9 cellular contexts compared by ENCODE assay signal in genomic region chr1:100523038-100523649, GRCh38. TPM values are rescaled to one million over a fixed set of nuclear protein-coding genes. Genes with fewer than 3 reads are reported as not detected.
A peak's percentile ranks its signal among the peaks of the same experiment; 100 is the strongest.
DNase-seq lines count a peak whose midpoint lies in the region; ATAC-seq and TF ChIP-seq lines count a peak whose summit lies in the region.
"Had no signal": no experiment of that assay in that cellular context is flagged by ENCODE, and none has a peak within 500 bp of the region (broad histone marks: within the 10 kb centered on the region; RNA-seq: fewer than 3 reads in every experiment).

No MANE protein-coding gene starts in this region.

- in situ Hi-C loops in ACHN (cut with HindIII; ENCODE audit: low pct_ligation_motif_present, low pct_unique_long_range_greater_than_20kb, low sequenced_read_pairs) = no loop called here

- intact Hi-C loops in vagina (cut with DNase I) = no loop called here

- no peak for TF ChIP-seq POLR2A in vagina (IDR thresholded peaks at IDR 0.05)
- TF ChIP-seq POLR2A in Peyer's patch (IDR thresholded peaks at IDR 0.05) = no peak

- no peak overlapping the region for H3K27ac ChIP-seq in vagina
- H3K27ac ChIP-seq in Peyer's patch = no peak overlapping the region
- H3K27ac ChIP-seq: BLaER1 had no signal

- ATAC-seq in GM19438 (IDR thresholded peaks at IDR 0.05; ENCODE audit: low read depth, unreplicated experiment) (peak; percentile 96), HG03066 (IDR thresholded peaks at IDR 0.05; ENCODE audit: low read depth, unreplicated experiment) (peak; percentile 97)

- TF ChIP-seq CTCF in vagina (IDR thresholded peaks at IDR 0.05) (no peak), Peyer's patch (IDR thresholded peaks at IDR 0.05) (no peak)

- DNase-seq in CD1c-positive myeloid dendritic cell (ENCODE audit: extremely low spot score) (peak; percentile 75), SIG-M5 (lab: John Stamatoyannopoulos, UW) (peak; percentile 49), vagina (ENCODE audit: extremely low spot score in 2 of 2) (no peak), NCI-H146 (lab: John Stamatoyannopoulos, UW) (no peak), ACHN (no peak), Peyer's patch (no peak)

- H3K9me3 ChIP-seq in vagina (no peaks in the 10 kb centered on the region), Peyer's patch (no peaks in the 10 kb centered on the region)
- H3K9me3 ChIP-seq: BLaER1 had no signal

- H3K27me3 ChIP-seq in vagina = no peaks in the 10 kb centered on the region
- H3K27me3 ChIP-seq in Peyer's patch = no peaks in the 10 kb centered on the region
- H3K27me3 ChIP-seq: BLaER1 had no signal

- H3K4me1 ChIP-seq in vagina = no peaks in the 10 kb centered on the region
- no peaks in the 10 kb centered on the region for H3K4me1 ChIP-seq in Peyer's patch

- H3K36me3 ChIP-seq in vagina = no peaks in the 10 kb centered on the region
- H3K36me3 ChIP-seq in Peyer's patch = no peaks in the 10 kb centered on the region

- H3K4me3 ChIP-seq in vagina (no peak overlapping the region), Peyer's patch (no peak overlapping the region)
- H3K4me3 ChIP-seq: BLaER1 had no signal

RNA-seq across cellular contexts. Expression of gene GPR88, which starts 14.8 kb away (rescaled TPM):
- total RNA-seq in vagina (0.25 TPM), Peyer's patch (under 1 TPM in 1 of 4 donors, not detected in 3; 0.27 TPM)

Comparison
In these comparisons a context has a peak if more than half of its experiments do, and no peak if none do; other contexts are left out.
1. DNase-seq: peak in CD1c-positive myeloid dendritic cell (single experiment) and SIG-M5 (single experiment); none in vagina (0 of 2), NCI-H146 (single experiment), ACHN (single experiment) and Peyer's patch (0 of 3).